8 cellular contexts compared by ENCODE assay signal in the genomic region with DNA sequence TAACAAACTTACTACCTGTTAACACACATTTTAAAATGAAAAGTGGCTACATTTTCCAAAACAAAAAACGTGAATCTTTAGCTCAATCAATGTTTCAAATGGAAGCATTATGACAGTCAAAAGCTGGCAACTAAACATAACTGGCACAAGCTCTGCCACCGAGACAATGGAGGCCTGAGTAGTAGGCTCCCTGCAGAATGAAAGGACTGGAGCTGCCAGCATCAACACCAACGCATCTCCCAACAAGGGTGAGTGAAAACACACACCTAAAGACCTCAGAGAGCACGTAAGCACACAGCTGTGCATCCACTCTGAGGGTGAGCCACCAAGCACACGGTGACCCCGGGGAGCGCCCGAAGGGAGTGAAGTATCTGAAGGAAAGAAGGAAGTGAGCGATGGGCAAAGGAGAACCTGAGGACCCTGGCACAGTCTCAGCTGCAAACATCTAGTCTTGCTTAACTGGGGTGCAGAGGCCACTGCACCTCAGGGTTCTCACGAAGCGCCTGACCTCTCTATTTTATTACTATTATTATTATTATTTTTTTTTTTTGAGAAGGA. TPM values are rescaled to one million over a fixed set of nuclear protein-coding genes. Genes with fewer than 3 reads are reported as not detected.
DNase-seq lines count a peak whose midpoint lies in the region; ATAC-seq and TF ChIP-seq lines count a peak whose summit lies in the region.

No MANE protein-coding gene starts in this region.

- H3K4me1 Mint-ChIP-seq in activated naive CD4-positive, alpha-beta T cell treated with anti-CD3 and anti-CD28 coated beads, Interleukin-2, amount 50 U/mL, for 24 hours, result peaks cover 21% of the 10 kb centered on the region
- H3K4me1 Mint-ChIP-seq in activated CD8-positive, alpha-beta T cell treated with anti-CD3 and anti-CD28 coated beads for 36 hours (ENCODE audit: low read depth), result peaks cover 24% of the 10 kb centered on the region
- no peaks in the 10 kb centered on the region for H3K4me1 Mint-ChIP-seq in type B pancreatic cell (ENCODE audit: unreplicated experiment)

- no peak for ATAC-seq in activated CD8-positive, alpha-beta T cell treated with anti-CD3 and anti-CD28 coated beads for 36 hours
- ATAC-seq in right lobe of liver (no peak), HG02885 (IDR thresholded peaks at IDR 0.05; ENCODE audit: poor library complexity, unreplicated experiment) (no peak)

- H3K4me3 Mint-ChIP-seq in activated naive CD4-positive, alpha-beta T cell treated with anti-CD3 and anti-CD28 coated beads, Interleukin-2, amount 50 U/mL, for 24 hours, result peak overlapping the region; percentile 65
- peak overlapping the region; percentile 43 for H3K4me3 Mint-ChIP-seq in activated CD8-positive, alpha-beta T cell treated with anti-CD3 and anti-CD28 coated beads for 36 hours
- H3K4me3 Mint-ChIP-seq in type B pancreatic cell, result peak overlapping the region; percentile 74

- TF ChIP-seq CTCF in activated CD8-positive, alpha-beta T cell treated with anti-CD3 and anti-CD28 coated beads for 36 hours (IDR thresholded peaks at IDR 0.05), result no peak
- TF ChIP-seq CTCF in right lobe of liver (IDR thresholded peaks at IDR 0.05) (no peak), type B pancreatic cell (conservative IDR thresholded peaks at IDR 0.05) (no peak)

- H3K27ac ChIP-seq in right lobe of liver, result peak overlapping the region in 2 of 3 donors; percentile 95 to 96

- no peaks in the 10 kb centered on the region for H3K9me3 ChIP-seq in right lobe of liver

- no peak overlapping the region for H3K27ac Mint-ChIP-seq in activated naive CD4-positive, alpha-beta T cell treated with anti-CD3 and anti-CD28 coated beads, Interleukin-2, amount 50 U/mL, for 24 hours
- H3K27ac Mint-ChIP-seq in activated CD8-positive, alpha-beta T cell treated with anti-CD3 and anti-CD28 coated beads for 36 hours, result peak overlapping the region; percentile 46
- H3K27ac Mint-ChIP-seq in type B pancreatic cell, result peak overlapping the region; percentile 70

- POLR2A ChIA-PET in activated CD8-positive, alpha-beta T cell treated with anti-CD3 and anti-CD28 coated beads for 36 hours (lab: Charles Lee), result interaction anchor here (0.6 to 1.5 kb wide), 4 partner anchors 54 to 180 kb away, joined by 3 to 5 read pairs (median 3); a partner anchor contains a TSS

- no peaks in the 10 kb centered on the region for H3K27me3 Mint-ChIP-seq in activated naive CD4-positive, alpha-beta T cell treated with anti-CD3 and anti-CD28 coated beads, Interleukin-2, amount 50 U/mL, for 24 hours
- H3K27me3 Mint-ChIP-seq in activated CD8-positive, alpha-beta T cell treated with anti-CD3 and anti-CD28 coated beads for 36 hours, result no peaks in the 10 kb centered on the region
- no peaks in the 10 kb centered on the region for H3K27me3 Mint-ChIP-seq in type B pancreatic cell

- no peaks in the 10 kb centered on the region for H3K9me3 Mint-ChIP-seq in activated naive CD4-positive, alpha-beta T cell treated with anti-CD3 and anti-CD28 coated beads, Interleukin-2, amount 50 U/mL, for 24 hours
- H3K9me3 Mint-ChIP-seq in activated CD8-positive, alpha-beta T cell treated with anti-CD3 and anti-CD28 coated beads for 36 hours, result no peaks in the 10 kb centered on the region
- H3K9me3 Mint-ChIP-seq in type B pancreatic cell, result no peaks in the 10 kb centered on the region

- H3K27me3 ChIP-seq in right lobe of liver, result no peaks in the 10 kb centered on the region

- H3K36me3 Mint-ChIP-seq in activated naive CD4-positive, alpha-beta T cell treated with anti-CD3 and anti-CD28 coated beads, Interleukin-2, amount 50 U/mL, for 24 hours, result peaks cover 5% of the 10 kb centered on the region
- H3K36me3 Mint-ChIP-seq in activated CD8-positive, alpha-beta T cell treated with anti-CD3 and anti-CD28 coated beads for 36 hours (ENCODE audit: low read depth), result peaks cover 27% of the 10 kb centered on the region
- peaks cover 3% of the 10 kb centered on the region for H3K36me3 Mint-ChIP-seq in type B pancreatic cell

- DNase-seq in activated naive CD4-positive, alpha-beta T cell treated with anti-CD3 and anti-CD28 coated beads, Interleukin-2, amount 50 U/mL, for 16 hours, result no peak
- no peak for DNase-seq in activated CD8-positive, alpha-beta T cell treated with anti-CD3 and anti-CD28 coated beads for 36 hours
- DNase-seq in right lobe of liver (no peak), type B pancreatic cell (ENCODE audit: extremely low spot score, unreplicated experiment) (no peak), AG08396 (ENCODE audit: low spot score) (no peak), GF-D8 (lab: John Stamatoyannopoulos, UW) (no peak)

- H3K4me1 ChIP-seq in right lobe of liver, result peaks cover 0 to 49% (median 22%) of the 10 kb centered on the region in 4 donors

- intact Hi-C loops in activated CD8-positive, alpha-beta T cell treated with anti-CD3 and anti-CD28 coated beads for 36 hours (cut with micrococcal nuclease), result loop anchor here (2.0 kb wide), 1 partner anchor 82 kb away; no protein-coding TSS in a partner anchor
- intact Hi-C loops in right lobe of liver (cut with DNase I), result loop anchor here in 1 of 2 donors (5.0 to 10.0 kb wide), 2 partner anchors 54 to 76 kb away; no protein-coding TSS in a partner anchor

- no peak overlapping the region for H3K4me3 ChIP-seq in right lobe of liver

- no peak for TF ChIP-seq POLR2A in right lobe of liver (IDR thresholded peaks at IDR 0.05)

- CTCF ChIA-PET in activated CD8-positive, alpha-beta T cell treated with anti-CD3 and anti-CD28 coated beads for 36 hours (lab: Charles Lee), result interaction anchor here (0.7 to 1.9 kb wide), 6 partner anchors 10 to 316 kb away, joined by 3 to 16 read pairs (median 4); no protein-coding TSS in a partner anchor

- 77% methylated on average over 10 of the region's 11 CpGs for WGBS in right lobe of liver (ENCODE audit: insufficient coverage, low coverage, low lambda C conversion rate, missing lambda C conversion rate)

- H3K36me3 ChIP-seq in right lobe of liver, result peaks cover 0 to 15% (median 4%) of the 10 kb centered on the region in 4 donors

RNA-seq across cellular contexts. Expression of a gene that starts 1.6 kb away (rescaled TPM):
- 100 to 1,000 TPM; 110 to 115 TPM for total RNA-seq in activated CD8-positive, alpha-beta T cell treated with anti-CD3 and anti-CD28 coated beads for 36 hours
- 100 to 1,000 TPM in 2 of 6 experiments, 10 to 100 TPM in 4; 49.5 to 139 (median 55.7) TPM for total RNA-seq in right lobe of liver
- 67.2 and 71.5 TPM in 2 replicates for total RNA-seq in type B pancreatic cell (ENCODE audit: low replicate concordance)
